8 cellular contexts compared by ENCODE assay signal in genomic region chr9:33024126-33024965, GRCh38. TPM values are rescaled to one million over a fixed set of nuclear protein-coding genes. Genes with fewer than 3 reads are reported as not detected.
DNase-seq lines count a peak whose midpoint lies in the region; ATAC-seq lines count a peak whose summit lies in the region.

No MANE protein-coding gene starts in this region.

- H3K9me3 ChIP-seq in iPS-15b (ENCODE audit: control insufficient read depth, insufficient read depth, low read length) (no peaks in the 10 kb centered on the region), skeletal muscle satellite cell (replicated peaks; ENCODE audit: low read length) (no peaks in the 10 kb centered on the region)

- no peak for ATAC-seq in GM21717 (IDR thresholded peaks at IDR 0.05; ENCODE audit: unreplicated experiment)

- H3K4me2 ChIP-seq in skeletal muscle satellite cell (ENCODE audit: low read length), result peak overlapping the region; percentile 91

- H3K9ac ChIP-seq in iPS-15b (ENCODE audit: low read depth, low read length) (peak overlapping the region; percentile 97), skeletal muscle satellite cell (ENCODE audit: low read depth, low read length) (peak overlapping the region; percentile 98)

- H3K4me3 ChIP-seq in iPS-15b (ENCODE audit: low read depth, low read length), result peak overlapping the region; percentile 98
- peak overlapping the region; percentile 100 for H3K4me3 ChIP-seq in skeletal muscle satellite cell (ENCODE audit: low read length)

- H3K36me3 ChIP-seq in iPS-15b (ENCODE audit: control insufficient read depth, insufficient read depth, low read length), result peaks cover 2% of the 10 kb centered on the region
- peaks cover 40% of the 10 kb centered on the region for H3K36me3 ChIP-seq in skeletal muscle satellite cell (ENCODE audit: insufficient read depth, low read length)

- H3K27ac ChIP-seq in angular gyrus (ENCODE audit: low read depth, low read length), result peak overlapping the region; percentile 100

- H3K27me3 ChIP-seq in iPS-15b (ENCODE audit: control insufficient read depth, insufficient read depth, low read length), result no peaks in the 10 kb centered on the region
- H3K27me3 ChIP-seq in skeletal muscle satellite cell (ENCODE audit: control insufficient read depth, insufficient read depth, low read length), result no peaks in the 10 kb centered on the region

- DNase-seq in NCI-H2227 (lab: John Stamatoyannopoulos, UW; ENCODE audit: unreplicated experiment), result peak; percentile 38
- DNase-seq in NCI-H2227 treated with DMSO at 0.1 percent for 48 hours (lab: John Stamatoyannopoulos, UW), result no peak
- peak; percentile 48 for DNase-seq in NAMALWA (ENCODE audit: low spot score)
- DNase-seq in SHP77 treated with DMSO at 0.1 percent for 48 hours (lab: John Stamatoyannopoulos, UW), result no peak

- H3K4me1 ChIP-seq in iPS-15b (ENCODE audit: control insufficient read depth, insufficient read depth, low read length), result peaks cover 4% of the 10 kb centered on the region
- peaks cover 37% of the 10 kb centered on the region for H3K4me1 ChIP-seq in skeletal muscle satellite cell (ENCODE audit: control insufficient read depth, insufficient read depth, low read length)

RNA-seq across cellular contexts. Expression of gene DNAJA1, which starts 0.7 kb away (rescaled TPM):
- total RNA-seq in skeletal muscle satellite cell (2012; rRNA removed), result 65.5 and 79.3 TPM in 2 replicates

RNA-seq across cellular contexts. Expression of gene APTX, which starts 22.9 kb away (rescaled TPM):
- total RNA-seq in skeletal muscle satellite cell (2012; rRNA removed), result 37.8 and 38.5 TPM in 2 replicates

RNA-seq across cellular contexts. Expression of gene SMU1, which starts 52.1 kb away (rescaled TPM):
- 22.1 and 23.6 TPM in 2 replicates for total RNA-seq in skeletal muscle satellite cell (2012; rRNA removed)

Comparison
In these comparisons a context has a peak if more than half of its experiments do, and no peak if none do; other contexts are left out.
1. DNase-seq: peak in NCI-H2227 (single experiment) and NAMALWA (single experiment); none in NCI-H2227 treated with DMSO at 0.1 percent for 48 hours (single experiment) and SHP77 treated with DMSO at 0.1 percent for 48 hours (single experiment).